Comparison of ENCODE assay signal across 16 cellular contexts in the genomic region with DNA sequence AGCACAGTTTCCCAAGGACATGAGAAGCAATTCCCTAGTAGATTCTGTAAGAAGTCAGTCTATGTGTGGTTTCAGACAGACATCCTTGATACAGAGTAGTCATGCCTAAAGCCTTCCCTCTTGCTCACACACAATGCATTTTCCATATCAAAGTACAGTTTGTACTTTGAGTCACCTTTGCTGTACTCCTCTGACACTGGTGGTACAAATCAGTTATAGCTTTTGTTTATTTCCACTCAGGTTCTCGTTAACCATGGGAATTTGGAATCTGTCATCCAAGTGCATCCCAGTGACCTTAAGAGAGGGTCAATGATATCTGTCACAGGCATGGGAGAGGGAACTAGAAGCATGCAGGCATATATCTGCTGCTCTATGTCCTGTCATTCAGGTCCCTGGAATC. TPM values are rescaled to one million over a fixed set of nuclear protein-coding genes. Genes with fewer than 3 reads are reported as not detected.
A peak's percentile ranks its signal among the peaks of the same experiment; 100 is the strongest.
DNase-seq lines count a peak whose midpoint lies in the region; ATAC-seq and TF ChIP-seq lines count a peak whose summit lies in the region.
"Had no signal": no experiment of that assay in that cellular context is flagged by ENCODE, and none has a peak within 500 bp of the region (broad histone marks: within the 10 kb centered on the region; RNA-seq: fewer than 3 reads in every experiment).

No MANE protein-coding gene starts in this region.

- H3K4me1 ChIP-seq in GM23248 (ENCODE audit: insufficient read depth), result peaks cover 16% of the 10 kb centered on the region
- H3K4me1 ChIP-seq: BE2C had no signal

- no peak for ATAC-seq in esophagus mucosa
- no peak for ATAC-seq in GM21526 (IDR thresholded peaks at IDR 0.05; ENCODE audit: low FRiP score, unreplicated experiment)
- no peak for ATAC-seq in GM21737 (IDR thresholded peaks at IDR 0.05; ENCODE audit: unreplicated experiment)
- ATAC-seq: CD8-positive, alpha-beta T cell had no signal

- no peaks in the 10 kb centered on the region for H3K9me3 ChIP-seq in GM23248 (ENCODE audit: low read depth)
- H3K9me3 ChIP-seq: BE2C had no signal

- no peaks in the 10 kb centered on the region for H3K36me3 ChIP-seq in GM23248 (ENCODE audit: low read depth)
- H3K36me3 ChIP-seq: BE2C had no signal

- no peaks in the 10 kb centered on the region for H4K20me1 ChIP-seq in GM23248 (ENCODE audit: insufficient read depth)

- H3K27me3 ChIP-seq in GM23248 (replicated peaks; ENCODE audit: insufficient read depth), result no peaks in the 10 kb centered on the region
- H3K27me3 ChIP-seq: BE2C had no signal

- H3K27ac ChIP-seq in GM23248, result no peak overlapping the region

- H3K79me2 ChIP-seq in GM23248 (ENCODE audit: insufficient read depth), result peaks cover 10% of the 10 kb centered on the region

- H3K9me2 ChIP-seq in GM23248 (ENCODE audit: insufficient read depth), result no peaks in the 10 kb centered on the region

- peaks cover 21% of the 10 kb centered on the region for H3F3A ChIP-seq in GM23248 (ENCODE audit: insufficient read depth)

- H2AFZ ChIP-seq in GM23248, result no peak overlapping the region

- DNase-seq in GM23248, result peak; percentile 47
- DNase-seq in LHCN-M2 (ENCODE audit: low read depth), result peak; percentile 71
- peak; percentile 35 for DNase-seq in choroid plexus epithelial cell (ENCODE audit: low read depth)
- DNase-seq in kidney tubule cell (ENCODE audit: low spot score), result peak; percentile 17
- DNase-seq in anterior cingulate cortex (lab: John Stamatoyannopoulos, UW), result no peak
- DNase-seq: BE2C; CD8-positive, alpha-beta T cell; DND-41; NCI-H1048; NCI-H146; NCI-H226; NK-92 treated with Interleukin-12 subunit alpha and Interleukin-12 subunit beta, amount 100 ng/mL, for 24 hours had no signal

- in situ Hi-C loops in GM23248 (cut with MboI), result no loop called here

- no peak overlapping the region for H3K4me3 ChIP-seq in GM23248
- H3K4me3 ChIP-seq in choroid plexus epithelial cell (ENCODE audit: low read depth, low read length), result no peak overlapping the region

- no peak for TF ChIP-seq CTCF in choroid plexus epithelial cell (conservative IDR thresholded peaks at IDR 0.05; ENCODE audit: low read depth, low read length)

- H3K4me2 ChIP-seq in GM23248 (ENCODE audit: unreplicated experiment), result no peak overlapping the region

- no peak overlapping the region for H3K9ac ChIP-seq in GM23248

- 14% methylated on average over 1 of the region's 1 CpG for WGBS in GM23248 (ENCODE audit: low coverage in 1 of 2, low lambda C conversion rate in 2 of 2, missing lambda C conversion rate in 2 of 2), 2 experiments

RNA-seq across cellular contexts. Expression of a gene that starts 3.6 kb away (rescaled TPM):
- total RNA-seq in GM23248 (2014; rRNA removed; shearing (Covaris generic)), result 84.7 and 88.1 TPM in 2 replicates
- polyA plus RNA-seq in GM23248 (2016; fragmentation: Nextera tagmentation; extraction: Ambion mirVana), result 42.3 and 47.3 TPM in 2 replicates
- total RNA-seq in LHCN-M2 (2014; rRNA removed) (42.7 and 46.2 TPM in 2 replicates), esophagus mucosa (13.2 TPM)
- 14.1 TPM for polyA plus RNA-seq in LHCN-M2 (2012)
- total RNA-seq: HT-29 had no signal

Comparison
In these comparisons a context has a peak if more than half of its experiments do, and no peak if none do; other contexts are left out.
1. DNase-seq: peak in GM23248 (single experiment), LHCN-M2 (single experiment), choroid plexus epithelial cell (single experiment) and kidney tubule cell (single experiment); none in anterior cingulate cortex (0 of 58).